1 cellular context compared by ENCODE assay signal in genomic region chr7:128389815-128390329, GRCh38.
TF ChIP-seq lines count a peak whose summit lies in the region.

No MANE protein-coding gene starts in this region.

TF ChIP-seq in H1, 55 proteins besides CTCF, POLR2A, EP300 and RAD21:
- no peak for TF ChIP-seq YY1 (IDR thresholded peaks at IDR 0.05; ENCODE audit: low read depth, low read length)
- no peak for TF ChIP-seq SIX5 (IDR thresholded peaks at IDR 0.05; ENCODE audit: low read depth, low read length)
